ENCODE assay signal across 14 cellular contexts in genomic region chr7:24119852-24120251, GRCh38.
A peak's percentile ranks its signal among the peaks of the same experiment; 100 is the strongest.
DNase-seq lines count a peak whose midpoint lies in the region; ATAC-seq and TF ChIP-seq lines count a peak whose summit lies in the region.
"Had no signal": no experiment of that assay in that cellular context is flagged by ENCODE, and none has a peak within 500 bp of the region (broad histone marks: within the 10 kb centered on the region; RNA-seq: fewer than 3 reads in every experiment).

No MANE protein-coding gene starts in this region.

- H3K4me1 Mint-ChIP-seq in WTC11 = no peaks in the 10 kb centered on the region; the same call in 1 of the 2 replicates
- no peaks in the 10 kb centered on the region for H3K4me1 Mint-ChIP-seq in neural crest cell
- H3K4me1 Mint-ChIP-seq in naive thymus-derived CD8-positive, alpha-beta T cell = no peaks in the 10 kb centered on the region
- H3K4me1 Mint-ChIP-seq in activated T-cell treated with anti-CD3 and anti-CD28 coated beads, Interleukin-2, amount 50 U/mL, for 4 hours (ENCODE audit: low read depth) = no peaks in the 10 kb centered on the region
- H3K4me1 Mint-ChIP-seq: CD4-positive, CD25-positive, alpha-beta regulatory T cell had no signal

- H3K36me3 Mint-ChIP-seq in WTC11 = no peaks in the 10 kb centered on the region
- H3K36me3 Mint-ChIP-seq in neural crest cell (ENCODE audit: low read depth) = no peaks in the 10 kb centered on the region
- H3K36me3 Mint-ChIP-seq in naive thymus-derived CD8-positive, alpha-beta T cell = no peaks in the 10 kb centered on the region
- no peaks in the 10 kb centered on the region for H3K36me3 Mint-ChIP-seq in activated T-cell treated with anti-CD3 and anti-CD28 coated beads, Interleukin-2, amount 50 U/mL, for 4 hours (ENCODE audit: insufficient read depth)
- H3K36me3 Mint-ChIP-seq: CD4-positive, CD25-positive, alpha-beta regulatory T cell had no signal

- peak; percentile 47 for DNase-seq in DMS79 treated with DMSO at 0.1 percent for 48 hours (lab: John Stamatoyannopoulos, UW)
- peak; percentile 16 for DNase-seq in NCI-H1105 (lab: John Stamatoyannopoulos, UW)
- DNase-seq in WTC11 (ENCODE audit: low spot score) = no peak
- no peak for DNase-seq in neural crest cell (ENCODE audit: low read depth, low spot score)
- DNase-seq in activated effector memory CD4-positive, alpha-beta T cell treated with Interleukin-2 at 50 U/mL for 16 hours = no peak
- no peak for DNase-seq in naive thymus-derived CD8-positive, alpha-beta T cell
- no peak for DNase-seq in activated T-cell treated with anti-CD3 and anti-CD28 coated beads, Interleukin-2, amount 50 U/mL, for 4 hours
- DNase-seq: ACHN; CD4-positive, CD25-positive, alpha-beta regulatory T cell; DMS53; GM23248; HFFc6 had no signal

- POLR2A ChIA-PET in WTC11 (lab: Charles Lee) = no interaction called here
- POLR2A ChIA-PET in naive thymus-derived CD8-positive, alpha-beta T cell (lab: Charles Lee) = no interaction called here

- CTCF ChIA-PET in WTC11 (lab: Charles Lee) = no interaction called here

- H3K27ac Mint-ChIP-seq in WTC11 (no peak overlapping the region), neural crest cell (ENCODE audit: unreplicated experiment) (peak overlapping the region; percentile 8)
- H3K27ac Mint-ChIP-seq in naive thymus-derived CD8-positive, alpha-beta T cell = no peak overlapping the region
- H3K27ac Mint-ChIP-seq: CD4-positive, CD25-positive, alpha-beta regulatory T cell; HFFc6 had no signal

- H3K27me3 Mint-ChIP-seq in WTC11 (ENCODE audit: low read depth) (no peaks in the 10 kb centered on the region), neural crest cell (ENCODE audit: low read depth) (no peaks in the 10 kb centered on the region)
- H3K27me3 Mint-ChIP-seq in naive thymus-derived CD8-positive, alpha-beta T cell = peaks cover 3 to 27% (median 14%) of the 10 kb centered on the region in 5 donors
- no peaks in the 10 kb centered on the region for H3K27me3 Mint-ChIP-seq in activated T-cell treated with anti-CD3 and anti-CD28 coated beads, Interleukin-2, amount 50 U/mL, for 4 hours (ENCODE audit: low read depth)

- 0 out of 2 replicates have a peak, but pooled peaks cover 4% of the 10 kb centered on the region for H3K9me3 Mint-ChIP-seq in WTC11
- no peaks in the 10 kb centered on the region for H3K9me3 Mint-ChIP-seq in neural crest cell
- no peaks in the 10 kb centered on the region for H3K9me3 Mint-ChIP-seq in naive thymus-derived CD8-positive, alpha-beta T cell
- no peaks in the 10 kb centered on the region for H3K9me3 Mint-ChIP-seq in activated T-cell treated with anti-CD3 and anti-CD28 coated beads, Interleukin-2, amount 50 U/mL, for 4 hours
- H3K9me3 Mint-ChIP-seq: CD4-positive, CD25-positive, alpha-beta regulatory T cell had no signal

- TF ChIP-seq CTCF in WTC11 (IDR thresholded peaks at IDR 0.05) = no peak
- TF ChIP-seq CTCF in neural crest cell (conservative IDR thresholded peaks at IDR 0.05) = no peak

- peak; percentile 72 for ATAC-seq in WTC11
- ATAC-seq in naive thymus-derived CD8-positive, alpha-beta T cell = no peak
- ATAC-seq in activated T-cell treated with anti-CD3 and anti-CD28 coated beads, Interleukin-2, amount 50 U/mL, for 4 hours = no peak
- ATAC-seq: GM12878, HepG2 had no signal

- no peak overlapping the region for H3K4me3 Mint-ChIP-seq in WTC11
- no peak overlapping the region for H3K4me3 Mint-ChIP-seq in neural crest cell
- no peak overlapping the region for H3K4me3 Mint-ChIP-seq in naive thymus-derived CD8-positive, alpha-beta T cell
- no peak overlapping the region for H3K4me3 Mint-ChIP-seq in activated T-cell treated with anti-CD3 and anti-CD28 coated beads, Interleukin-2, amount 50 U/mL, for 4 hours
- H3K4me3 Mint-ChIP-seq: CD4-positive, CD25-positive, alpha-beta regulatory T cell; HFFc6 had no signal

TF ChIP-seq in WTC11, 78 proteins besides CTCF, POLR2A, EP300 and RAD21 (continues in another document):
- TF ChIP-seq ATF6 (CRISPR knock-in tag; IDR thresholded peaks at IDR 0.05) = no peak
- TF ChIP-seq ATF2 (CRISPR knock-in tag; IDR thresholded peaks at IDR 0.05; ENCODE audit: borderline replicate concordance, low read depth) = no peak
- no peak for TF ChIP-seq TEAD1 (CRISPR knock-in tag; IDR thresholded peaks at IDR 0.05)
- no peak for TF ChIP-seq ZNF281 (CRISPR knock-in tag; IDR thresholded peaks at IDR 0.05)
- TF ChIP-seq TP53 (CRISPR knock-in tag; IDR thresholded peaks at IDR 0.05) = no peak
- TF ChIP-seq ZNF425 (CRISPR knock-in tag; conservative IDR thresholded peaks at IDR 0.05) = no peak
- no peak for TF ChIP-seq EMX1 (CRISPR knock-in tag; IDR thresholded peaks at IDR 0.05)
- no peak for TF ChIP-seq CBFB (CRISPR knock-in tag; IDR thresholded peaks at IDR 0.05; ENCODE audit: low read depth)
- TF ChIP-seq SMAD4 (CRISPR knock-in tag; IDR thresholded peaks at IDR 0.05) = no peak

Comparison
In these comparisons a context has a peak if more than half of its experiments do, and no peak if none do; other contexts are left out.
1. DNase-seq: peak in DMS79 treated with DMSO at 0.1 percent for 48 hours (single experiment) and NCI-H1105 (single experiment); none in WTC11 (single experiment), neural crest cell (single experiment), activated effector memory CD4-positive, alpha-beta T cell treated with Interleukin-2 at 50 U/mL for 16 hours (single experiment), naive thymus-derived CD8-positive, alpha-beta T cell (0 of 10) and activated T-cell treated with anti-CD3 and anti-CD28 coated beads, Interleukin-2, amount 50 U/mL, for 4 hours (single experiment).